ENCODE assay signal across 1 cellular context in the genomic region with DNA sequence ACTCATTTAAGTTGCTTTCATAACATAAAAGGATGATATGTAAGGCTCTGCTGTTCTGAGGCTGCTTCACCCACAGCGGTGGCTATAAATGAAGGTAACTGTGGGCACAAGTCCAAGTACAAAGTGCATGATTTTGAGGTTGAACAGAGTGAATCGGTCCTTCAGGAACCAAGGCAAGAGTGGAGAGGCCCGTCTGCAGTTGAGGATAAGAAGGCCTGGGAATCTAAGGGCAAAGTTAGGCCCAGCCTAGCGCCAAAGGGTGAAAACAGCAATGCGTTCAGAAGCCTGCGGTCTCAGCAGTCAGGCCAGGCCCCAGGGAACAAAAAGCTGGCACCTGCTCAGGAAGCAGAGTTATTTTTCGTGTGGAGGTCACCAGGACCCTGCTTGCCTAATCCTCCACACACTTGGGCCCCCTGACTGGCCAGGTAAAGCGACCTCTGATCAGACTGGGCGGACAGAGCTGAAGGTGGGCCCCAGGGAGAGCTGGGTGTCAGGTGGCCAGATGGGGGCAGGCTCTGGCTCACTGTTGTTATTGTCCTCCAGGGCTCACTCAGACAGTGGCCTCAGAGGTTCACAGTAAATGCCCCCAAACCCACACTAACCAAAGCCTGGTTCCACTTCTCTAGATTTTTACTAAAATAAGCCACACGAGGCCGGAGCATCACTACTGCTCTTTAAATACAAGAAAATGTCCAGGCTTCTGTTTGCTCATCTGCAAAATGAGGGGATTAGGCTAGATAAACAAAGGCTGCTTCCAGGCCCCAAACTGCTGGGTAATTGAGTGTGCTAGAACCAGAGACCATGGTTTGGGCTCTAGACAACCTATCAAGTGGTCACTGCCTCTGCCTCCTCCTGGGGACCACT.
TF ChIP-seq lines count a peak whose summit lies in the region.

No MANE protein-coding gene starts in this region.

TF ChIP-seq in HepG2, 621 proteins besides CTCF, POLR2A, EP300 and RAD21 (continued from another document):
- TF ChIP-seq, protein P1, sequence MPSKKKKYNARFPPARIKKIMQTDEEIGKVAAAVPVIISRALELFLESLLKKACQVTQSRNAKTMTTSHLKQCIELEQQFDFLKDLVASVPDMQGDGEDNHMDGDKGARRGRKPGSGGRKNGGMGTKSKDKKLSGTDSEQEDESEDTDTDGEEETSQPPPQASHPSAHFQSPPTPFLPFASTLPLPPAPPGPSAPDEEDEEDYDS (CRISPR knock-in tag; IDR thresholded peaks at IDR 0.05) = peak; percentile 56
- TF ChIP-seq, protein P2, sequence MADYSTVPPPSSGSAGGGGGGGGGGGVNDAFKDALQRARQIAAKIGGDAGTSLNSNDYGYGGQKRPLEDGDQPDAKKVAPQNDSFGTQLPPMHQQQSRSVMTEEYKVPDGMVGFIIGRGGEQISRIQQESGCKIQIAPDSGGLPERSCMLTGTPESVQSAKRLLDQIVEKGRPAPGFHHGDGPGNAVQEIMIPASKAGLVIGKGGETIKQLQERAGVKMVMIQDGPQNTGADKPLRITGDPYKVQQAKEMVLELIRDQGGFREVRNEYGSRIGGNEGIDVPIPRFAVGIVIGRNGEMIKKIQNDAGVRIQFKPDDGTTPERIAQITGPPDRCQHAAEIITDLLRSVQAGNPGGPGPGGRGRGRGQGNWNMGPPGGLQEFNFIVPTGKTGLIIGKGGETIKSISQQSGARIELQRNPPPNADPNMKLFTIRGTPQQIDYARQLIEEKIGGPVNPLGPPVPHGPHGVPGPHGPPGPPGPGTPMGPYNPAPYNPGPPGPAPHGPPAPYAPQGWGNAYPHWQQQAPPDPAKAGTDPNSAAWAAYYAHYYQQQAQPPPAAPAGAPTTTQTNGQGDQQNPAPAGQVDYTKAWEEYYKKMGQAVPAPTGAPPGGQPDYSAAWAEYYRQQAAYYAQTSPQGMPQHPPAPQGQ (CRISPR knock-in tag; IDR thresholded peaks at IDR 0.05; ENCODE audit: borderline replicate concordance) = peak; percentile 77; the same call in 1 of the 2 replicates
- TF ChIP-seq ZNF660 (CRISPR knock-in tag; IDR thresholded peaks at IDR 0.05; ENCODE audit: borderline replicate concordance, low read depth) = no peak
- peak; percentile 75 for TF ChIP-seq FOXA3 (CRISPR knock-in tag; IDR thresholded peaks at IDR 0.05)
- peak; percentile 80 for TF ChIP-seq ZNF619 (CRISPR knock-in tag; IDR thresholded peaks at IDR 0.05)
- 0 out of 2 replicates have a peak, but pooled peaks have one; percentile 75 for TF ChIP-seq ZNF224 (CRISPR knock-in tag; IDR thresholded peaks at IDR 0.05)
- no peak for TF ChIP-seq ZBTB1 (CRISPR knock-in tag; IDR thresholded peaks at IDR 0.05; ENCODE audit: borderline replicate concordance)
- no peak for TF ChIP-seq SP1 (IDR thresholded peaks at IDR 0.05)
- peak; percentile 64; the same call in 1 of the 2 replicates for TF ChIP-seq SP1 (CRISPR knock-in tag; IDR thresholded peaks at IDR 0.05)
- TF ChIP-seq, protein P3, sequence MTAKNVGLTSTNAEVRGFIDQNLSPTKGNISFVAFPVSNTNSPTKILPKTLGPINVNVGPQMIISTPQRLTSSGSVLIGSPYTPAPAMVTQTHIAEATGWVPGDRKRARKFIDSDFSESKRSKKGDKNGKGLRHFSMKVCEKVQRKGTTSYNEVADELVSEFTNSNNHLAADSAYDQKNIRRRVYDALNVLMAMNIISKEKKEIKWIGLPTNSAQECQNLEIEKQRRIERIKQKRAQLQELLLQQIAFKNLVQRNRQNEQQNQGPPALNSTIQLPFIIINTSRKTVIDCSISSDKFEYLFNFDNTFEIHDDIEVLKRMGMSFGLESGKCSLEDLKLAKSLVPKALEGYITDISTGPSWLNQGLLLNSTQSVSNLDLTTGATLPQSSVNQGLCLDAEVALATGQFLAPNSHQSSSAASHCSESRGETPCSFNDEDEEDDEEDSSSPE (CRISPR knock-in tag; IDR thresholded peaks at IDR 0.05) = peak; percentile 60
- TF ChIP-seq HMG20A (CRISPR knock-in tag; IDR thresholded peaks at IDR 0.05; ENCODE audit: borderline replicate concordance) = peak; percentile 72; the same call in 1 of the 2 replicates
- no peak for TF ChIP-seq NFRKB (IDR thresholded peaks at IDR 0.05)
- TF ChIP-seq SP2 (CRISPR knock-in tag; IDR thresholded peaks at IDR 0.05) = peak; percentile 12; the same call in 1 of the 2 replicates
- TF ChIP-seq ZNF350 (CRISPR knock-in tag; IDR thresholded peaks at IDR 0.05; ENCODE audit: borderline replicate concordance, low read depth) = peak; percentile 94
- TF ChIP-seq ZNF383 (CRISPR knock-in tag; IDR thresholded peaks at IDR 0.05; ENCODE audit: borderline replicate concordance) = no peak
- TF ChIP-seq ZKSCAN5 (CRISPR knock-in tag; IDR thresholded peaks at IDR 0.05) = no peak
- TF ChIP-seq, protein P4, sequence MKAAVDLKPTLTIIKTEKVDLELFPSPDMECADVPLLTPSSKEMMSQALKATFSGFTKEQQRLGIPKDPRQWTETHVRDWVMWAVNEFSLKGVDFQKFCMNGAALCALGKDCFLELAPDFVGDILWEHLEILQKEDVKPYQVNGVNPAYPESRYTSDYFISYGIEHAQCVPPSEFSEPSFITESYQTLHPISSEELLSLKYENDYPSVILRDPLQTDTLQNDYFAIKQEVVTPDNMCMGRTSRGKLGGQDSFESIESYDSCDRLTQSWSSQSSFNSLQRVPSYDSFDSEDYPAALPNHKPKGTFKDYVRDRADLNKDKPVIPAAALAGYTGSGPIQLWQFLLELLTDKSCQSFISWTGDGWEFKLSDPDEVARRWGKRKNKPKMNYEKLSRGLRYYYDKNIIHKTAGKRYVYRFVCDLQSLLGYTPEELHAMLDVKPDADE (CRISPR knock-in tag; IDR thresholded peaks at IDR 0.05) = no peak
